Comparison of ENCODE assay signal across 23 cellular contexts in genomic region chr7:84829719-84830118, GRCh38.
"Had no signal": no experiment of that assay in that cellular context is flagged by ENCODE, and none has a peak within 500 bp of the region (broad histone marks: within the 10 kb centered on the region; RNA-seq: fewer than 3 reads in every experiment).

No MANE protein-coding gene starts in this region.

- H3K27ac ChIP-seq: left ventricle myocardium inferior, ovary, skin epidermis, stomach, testis, thyroid gland, transverse colon, upper lobe of left lung, vagina had no signal

- H3K4me1 ChIP-seq: left ventricle myocardium inferior, stomach, testis, thyroid gland, transverse colon, upper lobe of left lung, vagina had no signal

- DNase-seq: hypothalamus; islet precursor cell; left ventricle myocardium inferior; midbrain; mucosa of descending colon; naive thymus-derived CD4-positive, alpha-beta T cell; ovary; retina; right cardiac atrium; stimulated activated CD4-positive, alpha-beta T cell treated with anti-CD3 and anti-CD28 coated beads, Interleukin-12 subunit alpha, Interleukin-12 subunit beta, amount 100 ng/mL, for 4 hours; stimulated activated CD4-positive, alpha-beta T cell treated with anti-CD3 and anti-CD28 coated beads, Interleukin-15, amount 100 ng/mL, for 24 hours; stimulated activated CD4-positive, alpha-beta T cell treated with anti-CD3 and anti-CD28 coated beads, Interleukin-2, amount 100 ng/mL, for 24 hours; stimulated activated CD4-positive, alpha-beta T cell treated with anti-CD3 and anti-CD28 coated beads, Interleukin-4, amount 100 ng/mL, for 1 hour; stimulated activated naive B cell treated with anti-CD40 and anti-IgM and Interleukin-4, amounts not matched to agents 10 μg/mL and 1 μg/mL and 100 μg/mL, for 72 hours; stimulated activated naive CD8-positive, alpha-beta T cell treated with anti-CD3 and anti-CD28 coated beads, Interleukin-15, Interleukin-2, amounts not matched to agents 100 U/mL and 50 U/mL, for 24 hours; stomach; testis; thyroid gland; transverse colon had no signal

- H3K27me3 ChIP-seq: ovary, stomach, testis, thyroid gland, transverse colon, upper lobe of left lung, vagina had no signal

- H3K36me3 ChIP-seq: left ventricle myocardium inferior, ovary, stomach, thyroid gland, transverse colon, upper lobe of left lung, vagina had no signal

- H3K4me3 ChIP-seq: left ventricle myocardium inferior, lung, mucosa of descending colon, ovary, skin epidermis, stomach, testis, thyroid gland, transverse colon, upper lobe of left lung, vagina had no signal

- H3K9me3 ChIP-seq: left ventricle myocardium inferior, mucosa of descending colon, ovary, stomach, testis, thyroid gland, transverse colon, upper lobe of left lung, vagina had no signal
